Comparison of ENCODE assay signal across 8 cellular contexts in the genomic region with DNA sequence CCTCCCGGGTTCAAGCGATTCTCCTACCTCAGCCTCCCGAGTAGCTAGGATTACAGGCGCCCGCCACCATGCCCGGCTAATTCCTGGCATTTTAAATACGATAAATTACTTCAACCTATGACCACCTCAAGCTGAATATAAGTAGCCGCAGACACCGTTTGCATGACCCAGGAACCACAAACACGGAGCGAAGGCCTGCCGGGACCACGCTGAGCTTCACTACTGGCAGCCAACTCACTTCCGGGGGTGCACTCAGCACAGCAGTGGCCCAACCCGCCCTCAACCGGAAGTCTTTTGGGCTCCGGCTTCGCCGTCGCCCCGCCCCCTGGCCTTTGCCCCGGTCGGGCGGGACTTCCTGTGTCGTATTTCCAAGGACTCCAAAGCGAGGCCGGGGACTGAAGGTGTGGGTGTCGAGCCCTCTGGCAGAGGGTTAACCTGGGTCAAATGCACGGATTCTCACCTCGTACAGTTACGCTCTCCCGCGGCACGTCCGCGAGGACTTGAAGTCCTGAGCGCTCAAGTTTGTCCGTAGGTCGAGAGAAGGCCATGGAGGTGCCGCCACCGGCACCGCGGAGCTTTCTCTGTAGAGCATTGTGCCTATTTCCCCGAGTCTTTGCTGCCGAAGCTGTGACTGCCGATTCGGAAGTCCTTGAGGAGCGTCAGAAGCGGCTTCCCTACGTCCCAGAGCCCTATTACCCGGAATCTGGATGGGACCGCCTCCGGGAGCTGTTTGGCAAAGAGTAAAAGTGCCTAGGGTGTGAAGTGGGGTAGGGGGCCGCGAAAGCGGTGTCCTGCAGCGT. TPM values are rescaled to one million over a fixed set of nuclear protein-coding genes. Genes with fewer than 3 reads are reported as not detected.
DNase-seq lines count a peak whose midpoint lies in the region; ATAC-seq, FAIRE-seq and TF ChIP-seq lines count a peak whose summit lies in the region.

A gene with protein sequence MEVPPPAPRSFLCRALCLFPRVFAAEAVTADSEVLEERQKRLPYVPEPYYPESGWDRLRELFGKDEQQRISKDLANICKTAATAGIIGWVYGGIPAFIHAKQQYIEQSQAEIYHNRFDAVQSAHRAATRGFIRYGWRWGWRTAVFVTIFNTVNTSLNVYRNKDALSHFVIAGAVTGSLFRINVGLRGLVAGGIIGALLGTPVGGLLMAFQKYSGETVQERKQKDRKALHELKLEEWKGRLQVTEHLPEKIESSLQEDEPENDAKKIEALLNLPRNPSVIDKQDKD (plus strand): TSS at position 360 of the 800 bp plus-strand sequence. CDS start 187 bp downstream, at position 547.

- DNase-seq in NCI-H187 treated with DMSO at 0.1 percent for 48 hours (lab: John Stamatoyannopoulos, UW) (peak; percentile 81), anterior cingulate cortex (lab: John Stamatoyannopoulos, UW) (peak; percentile 75 to 99 (median 96)), right atrium auricular region (ENCODE audit: low spot score) (peak; percentile 98), psoas muscle (peak; percentile 98), urothelium cell line (ENCODE audit: low spot score) (peak; percentile 99)

- 0% methylated on average over 55 to 57 of the region's 57 CpGs for WGBS in psoas muscle, 3 donors

- H3K9me3 ChIP-seq in right atrium auricular region = no peaks in the 10 kb centered on the region
- no peaks in the 10 kb centered on the region for H3K9me3 ChIP-seq in psoas muscle

- H3K4me1 ChIP-seq in right atrium auricular region (peaks cover 0 to 29% of the 10 kb centered on the region in 2 donors), psoas muscle (peaks cover 36% of the 10 kb centered on the region)

- H3K27me3 ChIP-seq in right atrium auricular region = no peaks in the 10 kb centered on the region
- no peaks in the 10 kb centered on the region for H3K27me3 ChIP-seq in psoas muscle (ENCODE audit: insufficient read depth in 3 of 3, low read length in 2 of 3)

- TF ChIP-seq CTCF in right atrium auricular region (IDR thresholded peaks at IDR 0.05) = no peak
- no peak for TF ChIP-seq CTCF in psoas muscle (IDR thresholded peaks at IDR 0.05)

- H3K36me3 ChIP-seq in right atrium auricular region (peaks cover 13% of the 10 kb centered on the region), psoas muscle (ENCODE audit: insufficient read depth in 1 of 2, low read depth in 1 of 2) (peaks cover 0 to 19% of the 10 kb centered on the region in 2 donors)

- ATAC-seq in GM18499 (IDR thresholded peaks at IDR 0.05; ENCODE audit: insufficient read depth, unreplicated experiment) = peak; percentile 84
- peak; percentile 99 for ATAC-seq in HG02943 (IDR thresholded peaks at IDR 0.05; ENCODE audit: low read depth, unreplicated experiment)
- ATAC-seq in psoas muscle = peak; percentile 98 to 99 (median 98)

- no peak for FAIRE-seq in urothelium cell line (lab: Jason Lieb, UNC)

- peak within 1 kb of the TSS; percentile 93 to 97 for H3K27ac ChIP-seq in right atrium auricular region
- peak within 1 kb of the TSS; percentile 99 for H3K27ac ChIP-seq in psoas muscle

- H3K4me3 ChIP-seq in right atrium auricular region = peak within 1 kb of the TSS; percentile 72 to 100
- peak within 1 kb of the TSS; percentile 97 for H3K4me3 ChIP-seq in psoas muscle

- intact Hi-C loops in T-helper 2 cell treated with Interferon-gamma antibody and Interleukin-4, amounts not matched to agents 100 ng/mL and 5 ng/mL, for 36 hours (cut with micrococcal nuclease) = loop anchor here (1.0 to 2.0 kb wide), 11 partner anchors 10 to 1244 kb away; a partner anchor contains a TSS
- intact Hi-C loops in psoas muscle (cut with DNase I) = loop anchor here (5.0 to 10.0 kb wide), 2 partner anchors 176 to 179 kb away; a partner anchor contains a TSS

RNA-seq across cellular contexts. Expression of the gene that starts here (rescaled TPM):
- 66.1 and 68.1 TPM in 2 replicates for total RNA-seq in T-helper 2 cell treated with Interferon-gamma antibody and Interleukin-4, amounts not matched to agents 100 ng/mL and 5 ng/mL, for 36 hours
- 100 to 1,000 TPM in 1 of 2 donors, 10 to 100 TPM in 1; 79.9 to 108 TPM for total RNA-seq in right atrium auricular region
- total RNA-seq in psoas muscle = 100 to 1,000 TPM; 147 to 198 (median 182) TPM
- 100 to 1,000 TPM in 2 of 3 donors, 10 to 100 TPM in 1; 98.8 to 311 (median 197) TPM for polyA plus RNA-seq in psoas muscle

Comparison
In these comparisons a context has a peak if more than half of its experiments do, and no peak if none do; other contexts are left out.
1. Peak in every context shown above with its lines: DNase-seq, ATAC-seq, H3K4me3 ChIP-seq and H3K27ac ChIP-seq.